ENCODE assay signal across 8 cellular contexts in genomic region chr1:204809488-204809887, GRCh38.
"Had no signal": no experiment of that assay in that cellular context is flagged by ENCODE, and none has a peak within 500 bp of the region (broad histone marks: within the 10 kb centered on the region; RNA-seq: fewer than 3 reads in every experiment).

No MANE protein-coding gene starts in this region.

- H3K4me3 ChIP-seq: GM23248, HAP-1 had no signal

- ATAC-seq: HCT116, HepG2 had no signal

- H3K9me3 ChIP-seq: HAP-1 had no signal

- H3K36me3 ChIP-seq: HAP-1 had no signal

- DNase-seq: GM23248, GOT3, H7, HFFc6, KBM-7 had no signal
